In genomic region chr4:142293536-142293935, GRCh38 we compare ENCODE assay signal across 27 cellular contexts.
DNase-seq lines count a peak whose midpoint lies in the region; ATAC-seq and TF ChIP-seq lines count a peak whose summit lies in the region.
"Had no signal": no experiment of that assay in that cellular context is flagged by ENCODE, and none has a peak within 500 bp of the region (broad histone marks: within the 10 kb centered on the region; RNA-seq: fewer than 3 reads in every experiment).

No MANE protein-coding gene starts in this region.

- POLR2A ChIA-PET in CD4-positive, alpha-beta memory T cell (lab: Charles Lee; ENCODE audit: partially characterized antibody): interaction anchor here (0.8 to 1.6 kb wide), 4 partner anchors 11 to 50 kb away, joined by 3 to 5 read pairs (median 4); no protein-coding TSS in a partner anchor
- POLR2A ChIA-PET in IMR-90 (lab: Charles Lee; ENCODE audit: unreplicated experiment): no interaction called here

- peaks cover 37 to 67% (median 58%) of the 10 kb centered on the region in 4 donors for H3K4me1 Mint-ChIP-seq in CD4-positive, alpha-beta memory T cell
- H3K4me1 Mint-ChIP-seq: CD14-positive monocyte, immature natural killer cell had no signal

- H3K23ac ChIP-seq in IMR-90 (ENCODE audit: low read depth, low read length): no peak overlapping the region

- intact Hi-C loops in CD4-positive, alpha-beta memory T cell (cut with micrococcal nuclease): no loop called here
- intact Hi-C loops in IMR-90 (cut with micrococcal nuclease): no loop called here

- H3K9me1 ChIP-seq in IMR-90 (ENCODE audit: insufficient read depth, low read length): no peaks in the 10 kb centered on the region

- no peak overlapping the region for H3K18ac ChIP-seq in IMR-90 (ENCODE audit: low read depth, low read length)

- no peak for DNase-seq in CD4-positive, alpha-beta memory T cell
- DNase-seq in IMR-90 (peak; percentile 80), adipocyte (ENCODE audit: low read depth) (peak; percentile 13), iris pigment epithelial cell (ENCODE audit: low read depth) (peak; percentile 4), NCI-H345 treated with DMSO at 0.1 percent for 48 hours (lab: John Stamatoyannopoulos, UW; ENCODE audit: unreplicated experiment) (no peak), NCI-H1105 (lab: John Stamatoyannopoulos, UW) (no peak)
- DNase-seq: activated CD4-positive, CD25-positive, alpha-beta regulatory T cell; activated naive CD4-positive, alpha-beta T cell treated with anti-CD3 and anti-CD28 coated beads for 36 hours; activated T-cell treated with anti-CD3 and anti-CD28 coated beads, Interleukin-2, amount 50 U/mL, for 1 hour; effector CD8-positive, alpha-beta T cell; hippocampal formation; immature natural killer cell; left lung; NCI-H2081; NCI-H345; pancreas; stimulated activated CD4-positive, alpha-beta T cell treated with anti-CD3 and anti-CD28 coated beads, Interleukin-12 subunit alpha, Interleukin-12 subunit beta, amount 100 ng/mL, for 4 hours; stimulated activated CD4-positive, alpha-beta T cell treated with anti-CD3 and anti-CD28 coated beads, Interleukin-4, amount 100 ng/mL, for 24 hours; stimulated activated naive CD8-positive, alpha-beta T cell treated with anti-CD3 and anti-CD28 coated beads, Interleukin-15, amount 100 ng/mL, for 72 hours; T1000 had no signal

- ATAC-seq in IMR-90 (ENCODE audit: low read depth) (peak; percentile 97), HG02840 (IDR thresholded peaks at IDR 0.05; ENCODE audit: low FRiP score, unreplicated experiment) (no peak), HG03442 (IDR thresholded peaks at IDR 0.05; ENCODE audit: unreplicated experiment) (no peak)
- ATAC-seq: HCT116; left lung; natural killer cell treated with Interleukin-12 subunit alpha and Interleukin-12 subunit beta and Interleukin-15 and Interleukin-18, amount 100 ng/mL, for 72 hours; pancreas; Right ventricle myocardium inferior had no signal

- TF ChIP-seq POLR2A in IMR-90 (IDR thresholded peaks at IDR 0.05; ENCODE audit: low read depth, low read length): no peak

- H2BK120ac ChIP-seq in IMR-90 (ENCODE audit: low read depth, low read length): peak overlapping the region; percentile 62; the same call in 1 of the 2 replicates

- peaks cover 67 to 68% of the 10 kb centered on the region in 2 donors for H3K36me3 Mint-ChIP-seq in CD4-positive, alpha-beta memory T cell
- H3K36me3 Mint-ChIP-seq: CD14-positive monocyte had no signal

- no peak overlapping the region for H2BK15ac ChIP-seq in IMR-90 (ENCODE audit: low read depth, low read length)

- peak overlapping the region; percentile 14; the same call in 1 of the 2 replicates for H2BK20ac ChIP-seq in IMR-90 (ENCODE audit: low read depth, low read length)

- peak overlapping the region; percentile 66; the same call in 1 of the 2 replicates for H3K4ac ChIP-seq in IMR-90 (ENCODE audit: low read depth, low read length)

- TF ChIP-seq RAD21 in IMR-90 (IDR thresholded peaks at IDR 0.05; ENCODE audit: low read length): no peak

- H3K27ac ChIP-seq in CD4-positive, alpha-beta memory T cell (ENCODE audit: low read depth, low read length): no peak overlapping the region
- H3K27ac ChIP-seq in IMR-90 (ENCODE audit: insufficient read depth, low read length): no peak overlapping the region
- H3K27ac ChIP-seq: left lung, pancreas, tibial nerve had no signal

- BruUV-seq in IMR-90 (replicated peaks; lab: Mats Ljungman, UMichigan): no TSS peak

- no peaks in the 10 kb centered on the region for H3K27me3 Mint-ChIP-seq in CD4-positive, alpha-beta memory T cell
- H3K27me3 Mint-ChIP-seq: natural killer cell treated with Interleukin-12 subunit alpha and Interleukin-12 subunit beta and Interleukin-15 and Interleukin-18, amount 100 ng/mL, for 72 hours; stimulated activated naive CD8-positive, alpha-beta T cell treated with anti-CD3 and anti-CD28 coated beads, Interleukin-15, amount 100 ng/mL, for 72 hours had no signal

- H3K27me3 ChIP-seq in CD4-positive, alpha-beta memory T cell (ENCODE audit: insufficient read depth, low read length): no peaks in the 10 kb centered on the region
- H3K27me3 ChIP-seq in IMR-90 (ENCODE audit: control insufficient read depth, insufficient read depth, low read length) (no peaks in the 10 kb centered on the region), adipocyte (replicated peaks; ENCODE audit: control insufficient read depth, insufficient read depth, low read length) (no peaks in the 10 kb centered on the region)
- H3K27me3 ChIP-seq: left lung, pancreas, tibial nerve had no signal

- H3K4me3 ChIP-seq in CD4-positive, alpha-beta memory T cell (ENCODE audit: low read length in 2 of 2): no peak overlapping the region
- H3K4me3 ChIP-seq in IMR-90 (ENCODE audit: insufficient read depth, low read depth, low read length) (no peak overlapping the region), adipocyte (ENCODE audit: low read length) (no peak overlapping the region)
- H3K4me3 ChIP-seq: left lung, pancreas, tibial nerve had no signal

- no peak overlapping the region for H2AFZ ChIP-seq in IMR-90 (replicated peaks; ENCODE audit: low read length, poor library complexity)

- CTCF ChIA-PET in CD4-positive, alpha-beta memory T cell (lab: Charles Lee; ENCODE audit: partially characterized antibody): interaction anchor here (1.1 to 4.0 kb wide), 7 partner anchors 10 to 86 kb away, joined by 3 to 38 read pairs (median 4); no protein-coding TSS in a partner anchor
- CTCF ChIA-PET in IMR-90 (lab: Yijun Ruan, JAX): interaction anchor here (0.6 to 0.7 kb wide), 2 partner anchors 13 to 14 kb away, joined by 3 read pairs; no protein-coding TSS in a partner anchor

- H2AK5ac ChIP-seq in IMR-90 (ENCODE audit: low read depth, low read length): no peak overlapping the region

- no peak for TF ChIP-seq CTCF in IMR-90 (conservative IDR thresholded peaks at IDR 0.05; ENCODE audit: low read depth, low read length)

- H4K91ac ChIP-seq in IMR-90 (ENCODE audit: insufficient read depth, low read depth, low read length): 0 out of 2 replicates have a peak overlapping the region, but pooled peaks have one; percentile 58

- H3K56ac ChIP-seq in IMR-90 (ENCODE audit: extremely low read depth, insufficient read depth, low read length): no peak overlapping the region

- no peaks in the 10 kb centered on the region for H3K9me3 ChIP-seq in CD4-positive, alpha-beta memory T cell (ENCODE audit: control insufficient read depth in 1 of 2, low read length in 2 of 2)
- H3K9me3 ChIP-seq in IMR-90 (ENCODE audit: control insufficient read depth, insufficient read depth, low read length) (no peaks in the 10 kb centered on the region), adipocyte (ENCODE audit: control insufficient read depth, low read length) (no peaks in the 10 kb centered on the region)
- H3K9me3 ChIP-seq: left lung, pancreas, tibial nerve had no signal

- no peaks in the 10 kb centered on the region for H3K36me3 ChIP-seq in CD4-positive, alpha-beta memory T cell (ENCODE audit: insufficient read depth, low read length)
- H3K36me3 ChIP-seq in IMR-90 (ENCODE audit: control insufficient read depth, insufficient read depth, low read length): no peaks in the 10 kb centered on the region
- H3K36me3 ChIP-seq in adipocyte (ENCODE audit: control insufficient read depth, insufficient read depth, low read length, severe bottlenecking): no peaks in the 10 kb centered on the region
- H3K36me3 ChIP-seq: left lung, pancreas, tibial nerve had no signal

- WGBS in IMR-90 (ENCODE audit: extremely low coverage in 2 of 2, insufficient read length in 1 of 2), 2 experiments: no CpG with 5 or more reads among the region's 4 CpGs

- H3K4me3 Mint-ChIP-seq in CD4-positive, alpha-beta memory T cell: peak overlapping the region in 4 of 8 donors; percentile 3 to 50 (median 30)
- H3K4me3 Mint-ChIP-seq: CD14-positive monocyte; immature natural killer cell; natural killer cell treated with Interleukin-12 subunit alpha and Interleukin-12 subunit beta and Interleukin-15 and Interleukin-18, amount 100 ng/mL, for 72 hours had no signal

- H4K5ac ChIP-seq in IMR-90 (ENCODE audit: low read depth, low read length): no peak overlapping the region

- H3K14ac ChIP-seq in IMR-90 (replicated peaks; ENCODE audit: low read depth, low read length): no peak overlapping the region

- H4K20me1 ChIP-seq in IMR-90 (ENCODE audit: insufficient read depth, low read length): no peaks in the 10 kb centered on the region

- peak overlapping the region in 5 of 7 donors; percentile 19 to 83 (median 51) for H3K27ac Mint-ChIP-seq in CD4-positive, alpha-beta memory T cell
- H3K27ac Mint-ChIP-seq: CD14-positive monocyte; immature natural killer cell; natural killer cell treated with Interleukin-12 subunit alpha and Interleukin-12 subunit beta and Interleukin-15 and Interleukin-18, amount 100 ng/mL, for 72 hours had no signal

- H3K4me2 ChIP-seq in IMR-90 (ENCODE audit: low read depth, low read length): no peak overlapping the region

- peak overlapping the region in 1 of 2 experiments; percentile 36; a peak in 1 of 4 replicates for H4K8ac ChIP-seq in IMR-90 (ENCODE audit: low read depth in 2 of 2, low read length in 2 of 2)

- dilution Hi-C loops in IMR-90 (cut with HindIII; ENCODE audit: low sequenced_read_pairs, unreplicated experiment): no loop called here

- in situ Hi-C loops in IMR-90 (cut with MboI; ENCODE audit: low sequenced_read_pairs): no loop called here

- no peaks in the 10 kb centered on the region for H3K79me1 ChIP-seq in IMR-90 (ENCODE audit: low read depth in 1 of 2, low read length in 2 of 2)

- no peak overlapping the region for H2AK9ac ChIP-seq in IMR-90 (replicated peaks; ENCODE audit: low read depth, low read length, poor library complexity)

- peaks cover 31% of the 10 kb centered on the region for H3K4me1 ChIP-seq in CD4-positive, alpha-beta memory T cell (ENCODE audit: insufficient read depth, low read length)
- H3K4me1 ChIP-seq in IMR-90 (ENCODE audit: control insufficient read depth, insufficient read depth, low read length): no peaks in the 10 kb centered on the region
- H3K4me1 ChIP-seq in adipocyte (ENCODE audit: control insufficient read depth, insufficient read depth, low read length): no peaks in the 10 kb centered on the region
- H3K4me1 ChIP-seq: left lung, tibial nerve had no signal

- peaks cover 0 to 8% (median under 1%) of the 10 kb centered on the region in 8 donors for H3K9me3 Mint-ChIP-seq in CD4-positive, alpha-beta memory T cell

- H3K9ac ChIP-seq in IMR-90 (ENCODE audit: low read depth, low read length): no peak overlapping the region
- H3K9ac ChIP-seq in adipocyte (ENCODE audit: low read length): no peak overlapping the region

- peak overlapping the region; percentile 83 for H2BK5ac ChIP-seq in IMR-90 (ENCODE audit: low read depth, low read length, poor library complexity, severe bottlenecking)

TF ChIP-seq in IMR-90, 13 proteins besides CTCF, POLR2A, EP300 and RAD21:
- TF ChIP-seq CEBPB (IDR thresholded peaks at IDR 0.05; ENCODE audit: low read depth, low read length) (peak; percentile 58; the same call in 1 of the 2 replicates), BHLHE40 (IDR thresholded peaks at IDR 0.05; ENCODE audit: low read depth, low read length) (no peak), MAZ (IDR thresholded peaks at IDR 0.05; ENCODE audit: borderline replicate concordance, low read depth, low read length) (no peak), CHD1 (IDR thresholded peaks at IDR 0.05; ENCODE audit: low read depth, low read length) (no peak)

Comparison
In these comparisons a context has a peak if more than half of its experiments do, and no peak if none do; other contexts are left out.
1. DNase-seq: peak in IMR-90 (single experiment), adipocyte (single experiment) and iris pigment epithelial cell (single experiment); none in CD4-positive, alpha-beta memory T cell (0 of 5), NCI-H345 treated with DMSO at 0.1 percent for 48 hours (single experiment) and NCI-H1105 (single experiment).